17 cellular contexts compared by ENCODE assay signal in genomic region chr2:186399082-186399644, GRCh38.
A peak's percentile ranks its signal among the peaks of the same experiment; 100 is the strongest.
DNase-seq lines count a peak whose midpoint lies in the region; ATAC-seq and TF ChIP-seq lines count a peak whose summit lies in the region.
"Had no signal": no experiment of that assay in that cellular context is flagged by ENCODE, and none has a peak within 500 bp of the region (broad histone marks: within the 10 kb centered on the region; RNA-seq: fewer than 3 reads in every experiment).

No MANE protein-coding gene starts in this region.

- intact Hi-C loops in tibial artery (cut with DNase I; ENCODE audit: low total_unique reads): no loop called here

- no peak for TF ChIP-seq CTCF in tibial artery (IDR thresholded peaks at IDR 0.05)

- ATAC-seq in GM18858 (IDR thresholded peaks at IDR 0.05; ENCODE audit: unreplicated experiment) (peak; percentile 93), GM21515 (IDR thresholded peaks at IDR 0.05; ENCODE audit: unreplicated experiment) (peak; percentile 63), HG02973 (IDR thresholded peaks at IDR 0.05; ENCODE audit: unreplicated experiment) (peak; percentile 91), HG03575 (IDR thresholded peaks at IDR 0.05; ENCODE audit: extremely low read depth, insufficient number of reproducible peaks, low FRiP score, unreplicated experiment) (peak; percentile 90)

- H3K4me1 ChIP-seq in tibial artery: no peaks in the 10 kb centered on the region
- H3K4me1 ChIP-seq in effector memory CD4-positive, alpha-beta T cell (ENCODE audit: control insufficient read depth, insufficient read depth, low read length, poor library complexity, severe bottlenecking): no peaks in the 10 kb centered on the region
- H3K4me1 ChIP-seq: esophagus muscularis mucosa had no signal

- H3K36me3 ChIP-seq in tibial artery: peaks cover 0 to 4% (median 0%) of the 10 kb centered on the region in 3 donors
- H3K36me3 ChIP-seq in effector memory CD4-positive, alpha-beta T cell (ENCODE audit: control insufficient read depth, insufficient read depth, low read length): no peaks in the 10 kb centered on the region
- H3K36me3 ChIP-seq: esophagus muscularis mucosa had no signal

- H3K4me3 ChIP-seq in tibial artery: no peak overlapping the region
- H3K4me3 ChIP-seq in effector memory CD4-positive, alpha-beta T cell (ENCODE audit: insufficient read depth, low read depth, low read length, poor library complexity, severe bottlenecking): no peak overlapping the region
- H3K4me3 ChIP-seq: esophagus muscularis mucosa had no signal

- peaks cover 0 to 7% (median 0%) of the 10 kb centered on the region in 3 donors for H3K9me3 ChIP-seq in tibial artery
- H3K9me3 ChIP-seq in effector memory CD4-positive, alpha-beta T cell (ENCODE audit: control insufficient read depth, low read length): no peaks in the 10 kb centered on the region
- H3K9me3 ChIP-seq: esophagus muscularis mucosa had no signal

- DNase-seq in tibial artery (no peak), NCI-H1417 treated with DMSO at 0.1 percent for 48 hours (lab: John Stamatoyannopoulos, UW) (no peak)
- no peak for DNase-seq in effector memory CD4-positive, alpha-beta T cell
- DNase-seq in stimulated activated CD4-positive, alpha-beta T cell treated with anti-CD3 and anti-CD28 coated beads, Interleukin-4, amount 100 ng/mL, for 24 hours: no peak
- DNase-seq: activated CD4-positive, alpha-beta T cell treated with anti-CD3 and anti-CD28 coated beads, Interleukin-2, amount 50 U/mL, for 1 hour; activated naive CD8-positive, alpha-beta T cell treated with anti-CD3 and anti-CD28 coated beads for 36 hours; activated T-cell treated with anti-CD3 and anti-CD28 coated beads, Interleukin-2, amount 50 U/mL, for 24 hours; glutamatergic neuron; mesenchymal stem cell; NCI-H510A; nephron progenitor cell; OCI-M1 had no signal

- no peak overlapping the region for H3K27ac ChIP-seq in tibial artery
- no peak overlapping the region for H3K27ac ChIP-seq in effector memory CD4-positive, alpha-beta T cell (ENCODE audit: insufficient read depth, low read length, poor library complexity, severe bottlenecking)
- H3K27ac ChIP-seq: esophagus muscularis mucosa had no signal

- H3K27me3 ChIP-seq in tibial artery: no peaks in the 10 kb centered on the region
- H3K27me3 ChIP-seq in effector memory CD4-positive, alpha-beta T cell (replicated peaks; ENCODE audit: control insufficient read depth, insufficient read depth, low read length, poor library complexity, severe bottlenecking): no peaks in the 10 kb centered on the region
- H3K27me3 ChIP-seq: esophagus muscularis mucosa had no signal
